12 cellular contexts compared by ENCODE assay signal in genomic region chr17:66855204-66855603, GRCh38. TPM values are rescaled to one million over a fixed set of nuclear protein-coding genes. Genes with fewer than 3 reads are reported as not detected.
A peak's percentile ranks its signal among the peaks of the same experiment; 100 is the strongest.
DNase-seq lines count a peak whose midpoint lies in the region; ATAC-seq and TF ChIP-seq lines count a peak whose summit lies in the region.
"Had no signal": no experiment of that assay in that cellular context is flagged by ENCODE, and none has a peak within 500 bp of the region (broad histone marks: within the 10 kb centered on the region; RNA-seq: fewer than 3 reads in every experiment).

No MANE protein-coding gene starts in this region.

- H3K4me3 ChIP-seq in Panc1 (ENCODE audit: low read depth in 2 of 2, low read length in 2 of 2): no peak overlapping the region
- H3K4me3 ChIP-seq: left lung had no signal

- no peaks in the 10 kb centered on the region for H3K4me1 ChIP-seq in Panc1 (ENCODE audit: control insufficient read depth, insufficient read depth, low read length)
- H3K4me1 ChIP-seq: left lung had no signal

- no peak for ATAC-seq in Panc1
- ATAC-seq in GM21717 (IDR thresholded peaks at IDR 0.05; ENCODE audit: unreplicated experiment): no peak
- ATAC-seq in GM18873 (IDR thresholded peaks at IDR 0.05; ENCODE audit: low FRiP score, unreplicated experiment): no peak
- ATAC-seq: left lung had no signal

- POLR2A ChIA-PET in Panc1 (lab: Charles Lee): no interaction called here

- peak; percentile 51 for TF ChIP-seq CTCF in Panc1 (IDR thresholded peaks at IDR 0.05)

- H3K9me3 ChIP-seq in Panc1 (ENCODE audit: control insufficient read depth, insufficient read depth, low read depth, low read length): no peaks in the 10 kb centered on the region

- intact Hi-C loops in Panc1 (cut with micrococcal nuclease; ENCODE audit: unreplicated experiment): no loop called here

- H3K27ac ChIP-seq in Panc1 (ENCODE audit: low read length): no peak overlapping the region
- H3K27ac ChIP-seq: left lung had no signal

- no TSS peak for BruUV-seq in Panc1 (replicated peaks; lab: Mats Ljungman, UMichigan)

- no peaks in the 10 kb centered on the region for H3K36me3 ChIP-seq in Panc1 (ENCODE audit: control insufficient read depth, insufficient read depth, low read length)
- H3K36me3 ChIP-seq: left lung had no signal

- peak; percentile 32 for DNase-seq in DMS 273 (lab: John Stamatoyannopoulos, UW; ENCODE audit: unreplicated experiment)
- DNase-seq in DMS 273 treated with DMSO at 0.1 percent for 48 hours (lab: John Stamatoyannopoulos, UW): no peak
- no peak for DNase-seq in Panc1 (ENCODE audit: low read depth, low spot score)
- peak; percentile 26 for DNase-seq in effector CD4-positive, alpha-beta T cell
- DNase-seq in stimulated activated CD4-positive, alpha-beta T cell treated with anti-CD3 and anti-CD28 coated beads, Interleukin-4, amount 100 ng/mL, for 48 hours (ENCODE audit: low read depth in 2 of 2): peak; percentile 18 to 57
- DNase-seq in NOMO-1 treated with DMSO at 0.1 percent for 48 hours (lab: John Stamatoyannopoulos, UW; ENCODE audit: unreplicated experiment): no peak
- DNase-seq: 8988T, caudate nucleus, IMR-90, left lung had no signal

- in situ Hi-C loops in Panc1 (cut with HindIII; ENCODE audit: low pct_unique_long_range_greater_than_20kb, low sequenced_read_pairs): no loop called here

- no peaks in the 10 kb centered on the region for H3K27me3 ChIP-seq in Panc1 (ENCODE audit: control insufficient read depth, insufficient read depth, low read length)
- H3K27me3 ChIP-seq: left lung had no signal

- CTCF ChIA-PET in Panc1 (lab: Charles Lee): no interaction called here

RNA-seq across cellular contexts. Expression of gene CACNG5, which starts 20.3 kb away (rescaled TPM):
- 0.21 TPM for total RNA-seq in Panc1 (2021; ENCODE audit: unreplicated experiment)
- polyA plus RNA-seq in Panc1 (2012; ENCODE audit: insufficient read length): not detected
- total RNA-seq: IMR-90, left lung had no signal
- polyA plus RNA-seq: IMR-90 had no signal

Comparison
In these comparisons a context has a peak if more than half of its experiments do, and no peak if none do; other contexts are left out.
1. DNase-seq: peak in DMS 273 (single experiment), effector CD4-positive, alpha-beta T cell (single experiment) and stimulated activated CD4-positive, alpha-beta T cell treated with anti-CD3 and anti-CD28 coated beads, Interleukin-4, amount 100 ng/mL, for 48 hours (2 of 2); none in DMS 273 treated with DMSO at 0.1 percent for 48 hours (single experiment), Panc1 (single experiment) and NOMO-1 treated with DMSO at 0.1 percent for 48 hours (single experiment).